ENCODE assay signal across 23 cellular contexts in genomic region chr7:98483964-98484545, GRCh38.
"Had no signal": no experiment of that assay in that cellular context is flagged by ENCODE, and none has a peak within 500 bp of the region (broad histone marks: within the 10 kb centered on the region; RNA-seq: fewer than 3 reads in every experiment).

No MANE protein-coding gene starts in this region.

- H3K4me1 Mint-ChIP-seq: IgD-negative memory B cell had no signal

- H3K4me3 Mint-ChIP-seq: IgD-negative memory B cell had no signal

- H3K9ac ChIP-seq: KMS-11, SK-N-SH had no signal

- H3K27ac ChIP-seq: HL-60, KMS-11, RWPE1 had no signal

- H3K36me3 Mint-ChIP-seq: IgD-negative memory B cell had no signal

- H3K4me3 ChIP-seq: K562 had no signal

- H3K27ac Mint-ChIP-seq: IgD-negative memory B cell had no signal

- DNase-seq: Kasumi-1, MM.1S, NCI-H1092 treated with DMSO at 0.1 percent for 48 hours, NCI-H1436, NCI-H187, NCI-H2029, NCI-H2081 treated with DMSO at 0.1 percent for 48 hours, NCI-H2171, NCI-H226, NCI-H446, NCI-H510A, NCI-H524 treated with DMSO at 0.1 percent for 48 hours, NCI-H69, NCI-H774, PC-3, SHP77, SK-N-SH had no signal

- FAIRE-seq: HTR-8/SVneo had no signal

- H3K9me3 ChIP-seq: SK-N-SH had no signal
